In genomic region chr3:108589081-108589997, GRCh38 we compare ENCODE assay signal across 8 cellular contexts. TPM values are rescaled to one million over a fixed set of nuclear protein-coding genes. Genes with fewer than 3 reads are reported as not detected.
DNase-seq lines count a peak whose midpoint lies in the region; ATAC-seq and TF ChIP-seq lines count a peak whose summit lies in the region.

Gene CIP2A (minus strand): TSS chr3:108589438. CDS start chr3:108589375, 63 bp downstream.
A gene with protein sequence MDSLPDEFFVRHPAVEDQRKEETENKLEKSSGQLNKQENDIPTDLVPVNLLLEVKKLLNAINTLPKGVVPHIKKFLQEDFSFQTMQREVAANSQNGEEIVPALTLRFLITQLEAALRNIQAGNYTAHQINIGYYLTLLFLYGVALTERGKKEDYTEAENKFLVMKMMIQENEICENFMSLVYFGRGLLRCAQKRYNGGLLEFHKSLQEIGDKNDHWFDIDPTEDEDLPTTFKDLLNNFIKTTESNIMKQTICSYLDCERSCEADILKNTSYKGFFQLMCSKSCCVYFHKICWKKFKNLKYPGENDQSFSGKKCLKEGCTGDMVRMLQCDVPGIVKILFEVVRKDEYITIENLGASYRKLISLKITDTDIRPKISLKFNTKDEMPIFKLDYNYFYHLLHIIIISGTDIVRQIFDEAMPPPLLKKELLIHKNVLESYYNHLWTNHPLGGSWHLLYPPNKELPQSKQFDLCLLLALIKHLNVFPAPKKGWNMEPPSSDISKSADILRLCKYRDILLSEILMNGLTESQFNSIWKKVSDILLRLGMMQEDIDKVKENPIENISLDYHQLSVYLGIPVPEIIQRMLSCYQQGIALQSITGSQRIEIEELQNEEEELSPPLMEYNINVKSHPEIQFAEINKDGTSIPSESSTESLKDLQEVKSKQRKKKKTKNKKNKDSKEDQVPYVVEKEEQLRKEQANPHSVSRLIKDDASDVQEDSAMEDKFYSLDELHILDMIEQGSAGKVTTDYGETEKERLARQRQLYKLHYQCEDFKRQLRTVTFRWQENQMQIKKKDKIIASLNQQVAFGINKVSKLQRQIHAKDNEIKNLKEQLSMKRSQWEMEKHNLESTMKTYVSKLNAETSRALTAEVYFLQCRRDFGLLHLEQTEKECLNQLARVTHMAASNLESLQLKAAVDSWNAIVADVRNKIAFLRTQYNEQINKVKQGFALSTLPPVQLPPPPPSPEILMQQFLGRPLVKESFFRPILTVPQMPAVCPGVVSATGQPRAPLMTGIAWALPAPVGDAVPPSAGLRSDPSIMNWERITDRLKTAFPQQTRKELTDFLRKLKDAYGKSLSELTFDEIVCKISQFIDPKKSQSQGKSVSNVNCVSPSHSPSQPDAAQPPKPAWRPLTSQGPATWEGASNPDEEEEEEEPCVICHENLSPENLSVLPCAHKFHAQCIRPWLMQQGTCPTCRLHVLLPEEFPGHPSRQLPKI (plus strand): TSS chr3:108589722. CDS start chr3:108605407, 15,685 bp downstream.

- H3K36me3 Mint-ChIP-seq in T-helper 17 cell (ENCODE audit: low read depth) = peaks cover 3% of the 10 kb centered on the region

- H3K4me1 ChIP-seq in left ventricle myocardium inferior = peaks cover 43% of the 10 kb centered on the region
- peaks cover 11% of the 10 kb centered on the region for H3K4me1 ChIP-seq in upper lobe of right lung

- H3K4me3 Mint-ChIP-seq in T-helper 17 cell = peak within 1 kb of the TSS; percentile 96

- ATAC-seq in GM18499 (IDR thresholded peaks at IDR 0.05; ENCODE audit: insufficient read depth, unreplicated experiment) = peak; percentile 69
- ATAC-seq in HG02938 (IDR thresholded peaks at IDR 0.05; ENCODE audit: unreplicated experiment) = peak; percentile 85
- ATAC-seq in T-helper 17 cell = peak; percentile 87
- ATAC-seq in upper lobe of right lung = peak; percentile 97

- H3K27me3 Mint-ChIP-seq in T-helper 17 cell = no peaks in the 10 kb centered on the region

- H3K9me3 ChIP-seq in T-helper 17 cell (ENCODE audit: control insufficient read depth, low read length, poor library complexity, severe bottlenecking) = no peaks in the 10 kb centered on the region
- no peaks in the 10 kb centered on the region for H3K9me3 ChIP-seq in left ventricle myocardium inferior (replicated peaks)
- no peaks in the 10 kb centered on the region for H3K9me3 ChIP-seq in upper lobe of right lung

- peak within 1 kb of the TSS; percentile 100 for H3K27ac Mint-ChIP-seq in T-helper 17 cell

- H3K27ac ChIP-seq in left ventricle myocardium inferior (replicated peaks) (peak within 1 kb of the TSS; percentile 95), upper lobe of right lung (peak within 1 kb of the TSS; percentile 93)

- peak; percentile 87 for DNase-seq in NCI-H1694 treated with DMSO at 0.1 percent for 48 hours (lab: John Stamatoyannopoulos, UW)
- peak; percentile 66 to 76 (median 75) for DNase-seq in T-helper 17 cell
- DNase-seq in amygdala (lab: John Stamatoyannopoulos, UW) = peak; percentile 25 to 88 (median 72)
- DNase-seq in left ventricle myocardium inferior = peak; percentile 83
- peak; percentile 97 for DNase-seq in posterior vena cava (ENCODE audit: low spot score)
- peak; percentile 92 for DNase-seq in upper lobe of right lung

- no peaks in the 10 kb centered on the region for H3K36me3 ChIP-seq in left ventricle myocardium inferior
- H3K36me3 ChIP-seq in upper lobe of right lung = no peaks in the 10 kb centered on the region

- peaks cover 24% of the 10 kb centered on the region for H3K4me1 Mint-ChIP-seq in T-helper 17 cell

- intact Hi-C loops in left ventricle myocardium inferior (cut with micrococcal nuclease) (no loop called here), posterior vena cava (cut with DNase I) (no loop called here), upper lobe of right lung (cut with DNase I) (no loop called here)

- H3K27me3 ChIP-seq in left ventricle myocardium inferior (ENCODE audit: low read depth) (no peaks in the 10 kb centered on the region), upper lobe of right lung (no peaks in the 10 kb centered on the region)

- H3K4me3 ChIP-seq in left ventricle myocardium inferior = peak within 1 kb of the TSS; percentile 90
- H3K4me3 ChIP-seq in upper lobe of right lung = peak within 1 kb of the TSS; percentile 73

- TF ChIP-seq CTCF in left ventricle myocardium inferior (IDR thresholded peaks at IDR 0.05; ENCODE audit: borderline replicate concordance) = no peak
- peak; percentile 16 for TF ChIP-seq CTCF in upper lobe of right lung (IDR thresholded peaks at IDR 0.05)

RNA-seq across cellular contexts. Expression of gene CIP2A, which starts in this region (rescaled TPM):
- total RNA-seq in T-helper 17 cell = 1 to 10 TPM; 4.1 to 6.8 TPM
- 1.6 TPM for total RNA-seq in left ventricle myocardium inferior
- 1 to 10 TPM; 2.9 to 3.5 TPM for total RNA-seq in posterior vena cava
- total RNA-seq in upper lobe of right lung = 1.9 TPM

RNA-seq across cellular contexts. Expression of the second gene that starts in this region (rescaled TPM):
- 10 to 100 TPM; 14.3 to 15.1 TPM for total RNA-seq in T-helper 17 cell
- 23.9 TPM for total RNA-seq in left ventricle myocardium inferior
- 10 to 100 TPM; 11.8 to 19.5 TPM for total RNA-seq in posterior vena cava
- 8.9 TPM for total RNA-seq in upper lobe of right lung

Comparison
In these comparisons a context has a peak if more than half of its experiments do, and no peak if none do; other contexts are left out.
1. Peak in every context shown above with its lines: DNase-seq, ATAC-seq, H3K4me3 ChIP-seq and H3K27ac ChIP-seq.